Comparison of ENCODE assay signal across 12 cellular contexts in genomic region chr1:202210370-202210769, GRCh38. TPM values are rescaled to one million over a fixed set of nuclear protein-coding genes. Genes with fewer than 3 reads are reported as not detected.
A peak's percentile ranks its signal among the peaks of the same experiment; 100 is the strongest.
DNase-seq lines count a peak whose midpoint lies in the region; ATAC-seq and TF ChIP-seq lines count a peak whose summit lies in the region.
"Had no signal": no experiment of that assay in that cellular context is flagged by ENCODE, and none has a peak within 500 bp of the region (broad histone marks: within the 10 kb centered on the region; RNA-seq: fewer than 3 reads in every experiment).

No MANE protein-coding gene starts in this region.

- no CpG with 5 or more reads among the region's 5 CpGs for WGBS in IMR-90 (ENCODE audit: extremely low coverage in 2 of 2, insufficient read length in 1 of 2), 2 experiments

- no peak overlapping the region for H2AFZ ChIP-seq in IMR-90 (replicated peaks; ENCODE audit: low read length, poor library complexity)
- H2AFZ ChIP-seq in PC-3 (ENCODE audit: low read length): no peak overlapping the region

- H3K27ac ChIP-seq in IMR-90 (ENCODE audit: insufficient read depth, low read length) (no peak overlapping the region), PC-3 (ENCODE audit: low read length) (no peak overlapping the region)

- in situ Hi-C loops in IMR-90 (cut with MboI; ENCODE audit: low sequenced_read_pairs): no loop called here

- peaks cover 43 to 50% (median 45%) of the 10 kb centered on the region in 3 donors for H3K27me3 Mint-ChIP-seq in CD14-positive monocyte (ENCODE audit: low read depth in 3 of 3)

- no peak overlapping the region for H2AK9ac ChIP-seq in IMR-90 (replicated peaks; ENCODE audit: low read depth, low read length, poor library complexity)

- TF ChIP-seq RAD21 in IMR-90 (IDR thresholded peaks at IDR 0.05; ENCODE audit: low read length): 0 out of 2 replicates have a peak, but pooled peaks have one; percentile 2

- no peak overlapping the region for H2BK5ac ChIP-seq in IMR-90 (ENCODE audit: low read depth, low read length, poor library complexity, severe bottlenecking)

- intact Hi-C loops in IMR-90 (cut with micrococcal nuclease): no loop called here
- intact Hi-C loops in PC-3 (cut with micrococcal nuclease): no loop called here
- intact Hi-C loops in CD14-positive monocyte (cut with micrococcal nuclease): no loop called here

- no peak overlapping the region for H3K4me3 Mint-ChIP-seq in CD14-positive monocyte
- H3K4me3 Mint-ChIP-seq: neural crest cell had no signal

- no peaks in the 10 kb centered on the region for H3K79me1 ChIP-seq in IMR-90 (ENCODE audit: low read depth in 1 of 2, low read length in 2 of 2)

- H4K8ac ChIP-seq in IMR-90 (ENCODE audit: low read depth in 2 of 2, low read length in 2 of 2): no peak overlapping the region

- no peak overlapping the region for H2BK15ac ChIP-seq in IMR-90 (ENCODE audit: low read depth, low read length)

- ATAC-seq in IMR-90 (ENCODE audit: low read depth) (no peak), PC-3 (peak; percentile 63), HG03342 (IDR thresholded peaks at IDR 0.05; ENCODE audit: unreplicated experiment) (no peak)

- DNase-seq in AG10803 (ENCODE audit: low read depth): peak; percentile 21
- DNase-seq in IMR-90: peak; percentile 8
- DNase-seq in PC-3: no peak
- DNase-seq in foreskin fibroblast: peak; percentile 18 to 56
- DNase-seq in cortex of kidney (lab: John Stamatoyannopoulos, UW): no peak
- DNase-seq in CD14-positive monocyte (ENCODE audit: low spot score): no peak
- DNase-seq in AML-193 (lab: John Stamatoyannopoulos, UW): no peak
- DNase-seq: activated naive CD4-positive, alpha-beta T cell; T-helper 1 cell had no signal

- no peak overlapping the region for H2BK120ac ChIP-seq in IMR-90 (ENCODE audit: low read depth, low read length)

- dilution Hi-C loops in IMR-90 (cut with HindIII; ENCODE audit: low sequenced_read_pairs, unreplicated experiment): no loop called here

- H3K4me1 ChIP-seq in IMR-90 (ENCODE audit: control insufficient read depth, insufficient read depth, low read length) (no peaks in the 10 kb centered on the region; the same call in 1 of the 2 replicates), PC-3 (ENCODE audit: insufficient read depth, low read length) (peaks cover 11% of the 10 kb centered on the region)

- no peaks in the 10 kb centered on the region for H3K9me2 ChIP-seq in PC-3 (replicated peaks; ENCODE audit: low read length)

- no peak overlapping the region for H3K27ac Mint-ChIP-seq in CD14-positive monocyte

- CTCF ChIA-PET in IMR-90 (lab: Yijun Ruan, JAX): no interaction called here
- CTCF ChIA-PET in PC-3 (lab: Charles Lee): interaction anchor here (0.6 to 1.0 kb wide), 2 partner anchors 64 to 132 kb away, joined by 3 to 4 read pairs; no protein-coding TSS in a partner anchor

- no peak overlapping the region for H3K4ac ChIP-seq in IMR-90 (ENCODE audit: low read depth, low read length)

- TF ChIP-seq CTCF in AG10803 (conservative IDR thresholded peaks at IDR 0.05; ENCODE audit: low read length) (peak; percentile 12; the same call in 1 of the 2 replicates), IMR-90 (conservative IDR thresholded peaks at IDR 0.05; ENCODE audit: low read depth, low read length) (no peak), PC-3 (conservative IDR thresholded peaks at IDR 0.05; ENCODE audit: low read depth, low read length) (no peak; the same call in 1 of the 2 replicates), foreskin fibroblast (IDR thresholded peaks at IDR 0.05; ENCODE audit: low read depth, low read length) (peak; percentile 23), CD14-positive monocyte (IDR thresholded peaks at IDR 0.05) (no peak)

- no peak overlapping the region for H2AK5ac ChIP-seq in IMR-90 (ENCODE audit: low read depth, low read length)

- H3K14ac ChIP-seq in IMR-90 (replicated peaks; ENCODE audit: low read depth, low read length): no peak overlapping the region

- no peak overlapping the region for H3K18ac ChIP-seq in IMR-90 (ENCODE audit: low read depth, low read length)

- H3K4me1 Mint-ChIP-seq in CD14-positive monocyte: peaks cover 7% of the 10 kb centered on the region

- H3K9me1 ChIP-seq in IMR-90 (ENCODE audit: insufficient read depth, low read length): no peaks in the 10 kb centered on the region

- H3K36me3 ChIP-seq in IMR-90 (ENCODE audit: control insufficient read depth, insufficient read depth, low read length) (no peaks in the 10 kb centered on the region), PC-3 (ENCODE audit: low read depth, low read length) (no peaks in the 10 kb centered on the region)

- POLR2A ChIA-PET in IMR-90 (lab: Charles Lee; ENCODE audit: unreplicated experiment): no interaction called here
- POLR2A ChIA-PET in PC-3 (lab: Charles Lee; ENCODE audit: unreplicated experiment): no interaction called here

- H3K9me3 Mint-ChIP-seq in CD14-positive monocyte: peaks cover 0 to 6% (median 2%) of the 10 kb centered on the region in 7 donors
- H3K9me3 Mint-ChIP-seq: neural crest cell had no signal

- H3K9ac ChIP-seq in IMR-90 (ENCODE audit: low read depth, low read length): no peak overlapping the region
- no peak overlapping the region for H3K9ac ChIP-seq in PC-3 (ENCODE audit: low read length)

- H3K79me2 ChIP-seq in PC-3 (ENCODE audit: low read length): no peaks in the 10 kb centered on the region

- peaks cover 0 to 3% of the 10 kb centered on the region in 2 donors for H3K36me3 Mint-ChIP-seq in CD14-positive monocyte

- H3K4me2 ChIP-seq in IMR-90 (ENCODE audit: low read depth, low read length): no peak overlapping the region
- H3K4me2 ChIP-seq in PC-3 (ENCODE audit: low read length): no peak overlapping the region

- H3K9me3 ChIP-seq in IMR-90 (ENCODE audit: control insufficient read depth, insufficient read depth, low read length) (no peaks in the 10 kb centered on the region), PC-3 (ENCODE audit: low read length) (no peaks in the 10 kb centered on the region)

- H3F3A ChIP-seq in PC-3 (ENCODE audit: low read length, unreplicated experiment): no peaks in the 10 kb centered on the region

- no peak overlapping the region for H4K91ac ChIP-seq in IMR-90 (ENCODE audit: insufficient read depth, low read depth, low read length)

- H4K5ac ChIP-seq in IMR-90 (ENCODE audit: low read depth, low read length): no peak overlapping the region

- H3K27me3 ChIP-seq in IMR-90 (ENCODE audit: control insufficient read depth, insufficient read depth, low read length): peaks cover 68% of the 10 kb centered on the region
- H3K27me3 ChIP-seq in PC-3 (ENCODE audit: low read length): no peaks in the 10 kb centered on the region

- no peak overlapping the region for H3K23ac ChIP-seq in IMR-90 (ENCODE audit: low read depth, low read length)

- H3K4me3 ChIP-seq in AG10803 (ENCODE audit: low read length) (no peak overlapping the region), IMR-90 (ENCODE audit: insufficient read depth, low read depth, low read length) (no peak overlapping the region), PC-3 (ENCODE audit: low read length) (no peak overlapping the region), foreskin fibroblast (ENCODE audit: low read depth in 1 of 2, low read length in 2 of 2) (no peak overlapping the region)

- H2BK20ac ChIP-seq in IMR-90 (ENCODE audit: low read depth, low read length): no peak overlapping the region

- no TSS peak for BruUV-seq in IMR-90 (replicated peaks; lab: Mats Ljungman, UMichigan)
- BruUV-seq in PC-3 (replicated peaks; lab: Mats Ljungman, UMichigan): no TSS peak

- H3K56ac ChIP-seq in IMR-90 (ENCODE audit: extremely low read depth, insufficient read depth, low read length): no peak overlapping the region

- no peak for TF ChIP-seq POLR2A in IMR-90 (IDR thresholded peaks at IDR 0.05; ENCODE audit: low read depth, low read length)

- no peaks in the 10 kb centered on the region for H4K20me1 ChIP-seq in IMR-90 (ENCODE audit: insufficient read depth, low read length)
- H4K20me1 ChIP-seq in PC-3 (ENCODE audit: low read length): no peaks in the 10 kb centered on the region

TF ChIP-seq in IMR-90, 13 proteins besides CTCF, POLR2A, EP300 and RAD21 (continues in another document):
- TF ChIP-seq RFX5 (IDR thresholded peaks at IDR 0.05; ENCODE audit: low read depth, low read length) (no peak), ELK1 (IDR thresholded peaks at IDR 0.05; ENCODE audit: borderline replicate concordance, low read depth, low read length) (no peak), MAFK (IDR thresholded peaks at IDR 0.05; ENCODE audit: low read depth, low read length) (no peak), RCOR1 (IDR thresholded peaks at IDR 0.05; ENCODE audit: insufficient replicate concordance, low read length) (no peak), CEBPB (IDR thresholded peaks at IDR 0.05; ENCODE audit: low read depth, low read length) (no peak), FOS (IDR thresholded peaks at IDR 0.05; ENCODE audit: low read depth, low read length) (no peak), BHLHE40 (IDR thresholded peaks at IDR 0.05; ENCODE audit: low read depth, low read length) (no peak), NFE2L2 (IDR thresholded peaks at IDR 0.05; ENCODE audit: low read depth, low read length) (no peak), MXI1 (IDR thresholded peaks at IDR 0.05; ENCODE audit: borderline replicate concordance, low read depth, low read length) (no peak), SMC3 (IDR thresholded peaks at IDR 0.05; ENCODE audit: low read depth, low read length) (no peak)

RNA-seq across cellular contexts. Expression of gene LGR6, which starts 16.8 kb away (rescaled TPM):
- total RNA-seq in IMR-90 (2012; rRNA removed) (not detected in 2 replicates), PC-3 (2014; rRNA removed) (0.23 and 0.26 TPM in 2 replicates)
- polyA plus RNA-seq in IMR-90 (2012; rRNA removed) (not detected in 2 replicates), CD14-positive monocyte (not detected)
- 0.01 TPM in 1 of 2 replicates, not detected in the other for polyA plus RNA-seq in IMR-90 (2012; cell fraction: cytosol; rRNA removed)
- polyA plus RNA-seq in IMR-90 (2012; cell fraction: nucleus; rRNA removed; ENCODE audit: low replicate concordance): not detected in 2 replicates

RNA-seq across cellular contexts. Expression of gene PTPN7, which starts 50.0 kb away (rescaled TPM):
- total RNA-seq in IMR-90 (2012; rRNA removed) (not detected in 2 replicates), PC-3 (2014; rRNA removed) (not detected in 2 replicates)
- polyA plus RNA-seq in IMR-90 (2012; rRNA removed) (0.05 TPM in 1 of 2 replicates, not detected in the other), CD14-positive monocyte (1 to 10 TPM; 4.0 to 8.3 TPM)
- polyA plus RNA-seq in IMR-90 (2012; cell fraction: cytosol; rRNA removed): not detected in 2 replicates
- not detected in 2 replicates for polyA plus RNA-seq in IMR-90 (2012; cell fraction: nucleus; rRNA removed; ENCODE audit: low replicate concordance)
- total RNA-seq: frontal cortex, neural crest cell had no signal

Comparison
In these comparisons a context has a peak if more than half of its experiments do, and no peak if none do; other contexts are left out.
1. DNase-seq: peak in AG10803 (single experiment), IMR-90 (single experiment) and foreskin fibroblast (2 of 2); none in PC-3 (single experiment), cortex of kidney (single experiment), CD14-positive monocyte (single experiment) and AML-193 (0 of 2).
2. CTCF ChIP-seq: peak in AG10803 (single experiment) and foreskin fibroblast (single experiment); none in IMR-90 (single experiment), PC-3 (single experiment) and CD14-positive monocyte (single experiment).